Comparison of ENCODE assay signal across 19 cellular contexts in genomic region chr20:43032459-43032858, GRCh38.
DNase-seq lines count a peak whose midpoint lies in the region; ATAC-seq and TF ChIP-seq lines count a peak whose summit lies in the region.
"Had no signal": no experiment of that assay in that cellular context is flagged by ENCODE, and none has a peak within 500 bp of the region (broad histone marks: within the 10 kb centered on the region; RNA-seq: fewer than 3 reads in every experiment).

No MANE protein-coding gene starts in this region.

- TF ChIP-seq CTCF in endodermal cell (conservative IDR thresholded peaks at IDR 0.05) (peak; percentile 72), osteocyte (IDR thresholded peaks at IDR 0.05) (no peak), body of pancreas (IDR thresholded peaks at IDR 0.05) (no peak)

- no peak for TF ChIP-seq POLR2A in body of pancreas (IDR thresholded peaks at IDR 0.05)

- H3K4me1 ChIP-seq in endodermal cell (ENCODE audit: control insufficient read depth, insufficient read depth, low read length) (no peaks in the 10 kb centered on the region), body of pancreas (peaks cover 4% of the 10 kb centered on the region)
- H3K4me1 ChIP-seq: BLaER1 had no signal

- peaks cover 19% of the 10 kb centered on the region for H3K4me1 Mint-ChIP-seq in endodermal cell
- H3K4me1 Mint-ChIP-seq in osteocyte (ENCODE audit: unreplicated experiment), result no peaks in the 10 kb centered on the region
- H3K4me1 Mint-ChIP-seq: CD14-positive monocyte; CD4-positive, alpha-beta memory T cell had no signal

- H3K36me3 ChIP-seq in H7 (replicated peaks; ENCODE audit: control insufficient read depth, insufficient read depth, low read length) (no peaks in the 10 kb centered on the region), endodermal cell (ENCODE audit: control insufficient read depth, insufficient read depth, low read length) (no peaks in the 10 kb centered on the region), body of pancreas (replicated peaks in 1 of 2; ENCODE audit: insufficient read depth in 1 of 2, low read depth in 2 of 2) (no peaks in the 10 kb centered on the region)
- H3K36me3 ChIP-seq: BLaER1 had no signal

- H3K9me3 ChIP-seq in endodermal cell (ENCODE audit: control insufficient read depth, low read length), result no peaks in the 10 kb centered on the region
- no peaks in the 10 kb centered on the region for H3K9me3 ChIP-seq in body of pancreas
- H3K9me3 ChIP-seq: BLaER1 had no signal

- H3K9ac ChIP-seq in endodermal cell (ENCODE audit: extremely low read depth, low read length, poor library complexity, severe bottlenecking), result no peak overlapping the region
- H3K9ac ChIP-seq: BLaER1 had no signal

- intact Hi-C loops in body of pancreas (cut with DNase I), result no loop called here

- H3K9me3 Mint-ChIP-seq in endodermal cell (no peaks in the 10 kb centered on the region), osteocyte (ENCODE audit: unreplicated experiment) (peaks cover 25% of the 10 kb centered on the region)

- H3K27ac Mint-ChIP-seq in endodermal cell, result no peak overlapping the region
- no peak overlapping the region for H3K27ac Mint-ChIP-seq in osteocyte (ENCODE audit: unreplicated experiment)
- H3K27ac Mint-ChIP-seq: CD14-positive monocyte; CD4-positive, alpha-beta memory T cell had no signal

- H3K36me3 Mint-ChIP-seq in endodermal cell (ENCODE audit: low read depth) (no peaks in the 10 kb centered on the region), osteocyte (ENCODE audit: unreplicated experiment) (no peaks in the 10 kb centered on the region)
- H3K36me3 Mint-ChIP-seq: CD14-positive monocyte; CD4-positive, alpha-beta memory T cell had no signal

- peaks cover 64% of the 10 kb centered on the region for H3K27me3 Mint-ChIP-seq in endodermal cell (ENCODE audit: insufficient read depth)
- no peaks in the 10 kb centered on the region for H3K27me3 Mint-ChIP-seq in osteocyte (ENCODE audit: unreplicated experiment)
- H3K27me3 Mint-ChIP-seq: CD4-positive, alpha-beta memory T cell had no signal

- 57% methylated on average over 3 of the region's 3 CpGs for WGBS in endodermal cell (ENCODE audit: insufficient coverage in 1 of 2, insufficient read length in 1 of 2), 2 experiments
- 70 to 76% methylated on average over 3 of the region's 3 CpGs for WGBS in body of pancreas, 2 donors

- peak; percentile 13 for DNase-seq in H7
- DNase-seq in Jurkat, Clone E6-1 (ENCODE audit: low read depth, low spot score), result peak; percentile 2
- DNase-seq in endodermal cell, result peak; percentile 75
- peak; percentile 11 for DNase-seq in osteocyte (ENCODE audit: extremely low spot score, unreplicated experiment)
- DNase-seq in NCI-H510A treated with DMSO at 0.1 percent for 48 hours (lab: John Stamatoyannopoulos, UW), result no peak
- DNase-seq in NCI-H748 treated with DMSO at 0.1 percent for 48 hours (lab: John Stamatoyannopoulos, UW), result no peak
- no peak for DNase-seq in stimulated activated CD8-positive, alpha-beta memory T cell treated with anti-CD3 and anti-CD28 coated beads, Interleukin-4, amount 100 ng/mL, for 48 hours
- DNase-seq in body of pancreas, result no peak
- DNase-seq: 8988T; CD4-positive, alpha-beta memory T cell; DMS153; DMS79; GF-D8; HCEC 1CT; IMR-90; KBM-7 had no signal

- H3K4me3 Mint-ChIP-seq in endodermal cell, result no peak overlapping the region
- H3K4me3 Mint-ChIP-seq in osteocyte (ENCODE audit: unreplicated experiment), result no peak overlapping the region
- H3K4me3 Mint-ChIP-seq: CD14-positive monocyte; CD4-positive, alpha-beta memory T cell had no signal

- H3K4me3 ChIP-seq in H7 (ENCODE audit: insufficient read depth, low read depth, low read length) (no peak overlapping the region), endodermal cell (ENCODE audit: low read length) (peak overlapping the region; percentile 1), body of pancreas (no peak overlapping the region)
- no peak overlapping the region for H3K4me3 ChIP-seq in Jurkat, Clone E6-1 (ENCODE audit: low read length)
- H3K4me3 ChIP-seq: BLaER1 had no signal

- ATAC-seq in body of pancreas, result no peak

- no peaks in the 10 kb centered on the region; the same call in 1 of the 2 replicates for H3K27me3 ChIP-seq in H7 (ENCODE audit: control insufficient read depth, insufficient read depth, low read length)
- peaks cover 17% of the 10 kb centered on the region for H3K27me3 ChIP-seq in endodermal cell (ENCODE audit: control insufficient read depth, insufficient read depth, low read length, poor library complexity, severe bottlenecking)
- no peaks in the 10 kb centered on the region for H3K27me3 ChIP-seq in body of pancreas
- H3K27me3 ChIP-seq: BLaER1 had no signal

- H3K27ac ChIP-seq in endodermal cell (ENCODE audit: low read depth, low read length), result no peak overlapping the region
- H3K27ac ChIP-seq in body of pancreas, result no peak overlapping the region
- H3K27ac ChIP-seq: BLaER1, HL-60 had no signal

Comparison
In these comparisons a context has a peak if more than half of its experiments do, and no peak if none do; other contexts are left out.
1. DNase-seq: peak in H7 (single experiment), Jurkat, Clone E6-1 (single experiment), endodermal cell (single experiment) and osteocyte (single experiment); none in NCI-H510A treated with DMSO at 0.1 percent for 48 hours (single experiment), NCI-H748 treated with DMSO at 0.1 percent for 48 hours (single experiment), stimulated activated CD8-positive, alpha-beta memory T cell treated with anti-CD3 and anti-CD28 coated beads, Interleukin-4, amount 100 ng/mL, for 48 hours (single experiment) and body of pancreas (0 of 4).